In the genomic region with DNA sequence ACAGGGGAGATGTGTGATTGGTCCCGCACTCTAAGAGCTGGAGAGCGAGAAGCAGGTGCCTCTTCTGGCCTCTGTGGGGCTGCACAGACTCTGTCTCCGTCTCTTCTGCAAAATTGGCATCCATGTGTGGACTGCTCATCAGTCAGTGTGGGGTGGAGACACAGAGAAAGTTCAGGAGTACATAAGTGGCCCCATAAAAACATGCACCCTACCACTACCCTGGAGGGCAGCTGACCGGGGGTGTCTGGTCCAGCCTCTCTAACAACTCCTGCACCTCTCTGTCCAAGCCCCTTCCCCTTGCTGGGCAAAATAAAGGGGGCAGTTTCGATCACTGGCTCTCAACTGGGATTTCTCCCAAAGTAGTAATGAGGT, we compare ENCODE assay signal across 8 cellular contexts.
DNase-seq lines count a peak whose midpoint lies in the region; ATAC-seq, FAIRE-seq and TF ChIP-seq lines count a peak whose summit lies in the region.

No MANE protein-coding gene starts in this region.

- peak overlapping the region; percentile 27 for H3K4me3 ChIP-seq in CD8-positive, alpha-beta memory T cell (ENCODE audit: low read length)
- H3K4me3 ChIP-seq in GM12878: no peak overlapping the region

- H4K20me1 ChIP-seq in GM12878 (ENCODE audit: control insufficient read depth, insufficient read depth): no peaks in the 10 kb centered on the region

- peak overlapping the region; percentile 53 for H2AFZ ChIP-seq in GM12878 (ENCODE audit: control insufficient read depth, low read depth, low read length)

- ATAC-seq in HG03025 (IDR thresholded peaks at IDR 0.05; ENCODE audit: low FRiP score, unreplicated experiment): peak; percentile 11
- peak; percentile 34 for ATAC-seq in GM12878
- no peak for ATAC-seq in naive B cell (ENCODE audit: low read depth in 2 of 2)
- no peak for ATAC-seq in HG02763 (IDR thresholded peaks at IDR 0.05; ENCODE audit: unreplicated experiment)
- ATAC-seq in HG02610 (IDR thresholded peaks at IDR 0.05; ENCODE audit: unreplicated experiment): no peak

- RAD21 ChIA-PET in GM12878 (lab: Charles Lee; ENCODE audit: unreplicated experiment): no interaction called here

- no peaks in the 10 kb centered on the region for H3K9me3 Mint-ChIP-seq in CD8-positive, alpha-beta memory T cell
- H3K9me3 Mint-ChIP-seq in naive B cell: peaks cover 0 to 3% (median 0%) of the 10 kb centered on the region in 7 donors

- H3K9ac ChIP-seq in GM12878 (ENCODE audit: control insufficient read depth, insufficient read depth, low read length): no peak overlapping the region

- H3K36me3 ChIP-seq in CD8-positive, alpha-beta memory T cell (ENCODE audit: insufficient read depth, low read length): no peaks in the 10 kb centered on the region
- no peaks in the 10 kb centered on the region for H3K36me3 ChIP-seq in GM12878 (ENCODE audit: control insufficient read depth in 2 of 2, insufficient read depth in 2 of 2, low read length in 1 of 2)

- no peak overlapping the region for H3K27ac ChIP-seq in CD8-positive, alpha-beta memory T cell (ENCODE audit: low read depth, low read length)
- no peak overlapping the region for H3K27ac ChIP-seq in GM12878 (ENCODE audit: control insufficient read depth, insufficient read depth)

- BruUV-seq in GM12878 (replicated peaks; lab: Mats Ljungman, UMichigan): no TSS peak

- FAIRE-seq in GM12878 (lab: Jason Lieb, UNC): no peak

- no peaks in the 10 kb centered on the region for H3K9me3 ChIP-seq in CD8-positive, alpha-beta memory T cell (ENCODE audit: low read length)
- H3K9me3 ChIP-seq in GM12878 (replicated peaks; ENCODE audit: control insufficient read depth, insufficient read depth, low read length): no peaks in the 10 kb centered on the region

- no peak for TF ChIP-seq EP300 in GM12878 (IDR thresholded peaks at IDR 0.05; ENCODE audit: borderline replicate concordance in 1 of 2, control insufficient read depth in 1 of 2, low read depth in 2 of 2, low read length in 2 of 2)

- in situ Hi-C loops in GM12878 (cut with MboI): no loop called here

- H3K36me3 Mint-ChIP-seq in CD8-positive, alpha-beta memory T cell: no peaks in the 10 kb centered on the region
- H3K36me3 Mint-ChIP-seq in naive B cell: no peaks in the 10 kb centered on the region

- no peak for DNase-seq in CD8-positive, alpha-beta memory T cell
- DNase-seq in GM12878 (ENCODE audit: low read depth, low spot score) (no peak), naive B cell (no peak), superior temporal gyrus (ENCODE audit: extremely low spot score) (no peak)
- no peak for DNase-seq in stimulated activated naive CD4-positive, alpha-beta T cell treated with Interleukin-2 at 50 U/mL for 16 hours (lab: John Stamatoyannopoulos, UW)

- peaks cover 15 to 24% (median 22%) of the 10 kb centered on the region in 3 donors for H3K4me1 Mint-ChIP-seq in CD8-positive, alpha-beta memory T cell
- peaks cover 11 to 20% (median 12%) of the 10 kb centered on the region in 3 donors for H3K4me1 Mint-ChIP-seq in naive B cell

- 93% methylated on average over 5 of the region's 5 CpGs for WGBS in GM12878 (ENCODE audit: insufficient coverage, insufficient replicate concordance, low lambda C conversion rate, missing lambda C conversion rate)

- CTCF ChIA-PET in CD8-positive, alpha-beta memory T cell (lab: Charles Lee): no interaction called here
- CTCF ChIA-PET in GM12878 (lab: Yijun Ruan, JAX): interaction anchor here (1.3 kb wide), 1 partner anchor 34 kb away, joined by 5 read pairs; no protein-coding TSS in a partner anchor

- SMC1A ChIA-PET in GM12878 (lab: Charles Lee; ENCODE audit: uncharacterized antibody, unreplicated experiment): interaction anchor here (1.2 to 1.5 kb wide), 2 partner anchors 9 to 69 kb away, joined by 3 to 4 read pairs; no protein-coding TSS in a partner anchor

- peak overlapping the region; percentile 11 to 80 (median 55) for H3K4me3 Mint-ChIP-seq in CD8-positive, alpha-beta memory T cell
- peak overlapping the region in 7 of 8 donors; percentile 1 to 81 (median 70) for H3K4me3 Mint-ChIP-seq in naive B cell

- peak overlapping the region; percentile 52 for H3K4me2 ChIP-seq in GM12878 (ENCODE audit: control insufficient read depth, insufficient read depth)

- TF ChIP-seq RAD21 in GM12878 (IDR thresholded peaks at IDR 0.05; ENCODE audit: insufficient read depth, low read depth, low read length): no peak

- H3K79me2 ChIP-seq in GM12878 (ENCODE audit: control insufficient read depth, insufficient read depth, low read length): no peaks in the 10 kb centered on the region

- H3K27me3 ChIP-seq in CD8-positive, alpha-beta memory T cell (ENCODE audit: insufficient read depth, low read length, poor library complexity, severe bottlenecking): no peaks in the 10 kb centered on the region
- no peaks in the 10 kb centered on the region for H3K27me3 ChIP-seq in GM12878 (replicated peaks in 1 of 2; ENCODE audit: control insufficient read depth in 2 of 2, insufficient read depth in 2 of 2, low read length in 1 of 2)

- TF ChIP-seq POLR2A in GM12878 (IDR thresholded peaks at IDR 0.05; ENCODE audit: low read depth, low read length): no peak

- H3K27ac Mint-ChIP-seq in CD8-positive, alpha-beta memory T cell: peak overlapping the region; percentile 6 to 85 (median 72)
- H3K27ac Mint-ChIP-seq in naive B cell: peak overlapping the region in 4 of 6 donors; percentile 18 to 77 (median 31)

- POLR2A ChIA-PET in CD8-positive, alpha-beta memory T cell (lab: Charles Lee): interaction anchor here (1.1 kb wide), 1 partner anchor 77 kb away, joined by 3 read pairs; the partner anchor contains the start of gene TAMM41
- POLR2A ChIA-PET in GM12878 (lab: Charles Lee): no interaction called here

- no peak for TF ChIP-seq CTCF in GM12878 (IDR thresholded peaks at IDR 0.05 in 2 of 3, conservative IDR thresholded peaks at IDR 0.05 in 1 of 3; ENCODE audit: control insufficient read depth in 2 of 3, extremely low read depth in 1 of 3, insufficient read depth in 1 of 3, low read depth in 3 of 3, low read length in 3 of 3)

- intact Hi-C loops in GM12878 (cut with micrococcal nuclease; ENCODE audit: unreplicated experiment): no loop called here

- H3K4me1 ChIP-seq in CD8-positive, alpha-beta memory T cell (ENCODE audit: insufficient read depth, low read length): peaks cover 14% of the 10 kb centered on the region
- H3K4me1 ChIP-seq in GM12878 (ENCODE audit: control insufficient read depth, insufficient read depth, low read length): peaks cover 6% of the 10 kb centered on the region

- no peaks in the 10 kb centered on the region for H3K27me3 Mint-ChIP-seq in CD8-positive, alpha-beta memory T cell
- no peaks in the 10 kb centered on the region for H3K27me3 Mint-ChIP-seq in naive B cell

TF ChIP-seq in GM12878, 131 proteins besides CTCF, POLR2A, EP300 and RAD21:
- TF ChIP-seq CBX5 (IDR thresholded peaks at IDR 0.05; ENCODE audit: low read depth) (no peak), PAX8 (IDR thresholded peaks at IDR 0.05) (no peak), POU2F2 (IDR thresholded peaks at IDR 0.05; ENCODE audit: borderline replicate concordance, low read depth, low read length) (no peak), IRF5 (IDR thresholded peaks at IDR 0.05; ENCODE audit: borderline replicate concordance) (no peak), EZH2 (IDR thresholded peaks at IDR 0.05; ENCODE audit: borderline replicate concordance, control insufficient read depth, low read depth, low read length) (no peak), NR2C2 (IDR thresholded peaks at IDR 0.05; ENCODE audit: borderline replicate concordance, control insufficient read depth, insufficient read length, low read depth) (no peak), FOXK2 (IDR thresholded peaks at IDR 0.05) (no peak), SIN3A (IDR thresholded peaks at IDR 0.05; ENCODE audit: low read depth, low read length) (no peak)
- TF ChIP-seq, protein P1, sequence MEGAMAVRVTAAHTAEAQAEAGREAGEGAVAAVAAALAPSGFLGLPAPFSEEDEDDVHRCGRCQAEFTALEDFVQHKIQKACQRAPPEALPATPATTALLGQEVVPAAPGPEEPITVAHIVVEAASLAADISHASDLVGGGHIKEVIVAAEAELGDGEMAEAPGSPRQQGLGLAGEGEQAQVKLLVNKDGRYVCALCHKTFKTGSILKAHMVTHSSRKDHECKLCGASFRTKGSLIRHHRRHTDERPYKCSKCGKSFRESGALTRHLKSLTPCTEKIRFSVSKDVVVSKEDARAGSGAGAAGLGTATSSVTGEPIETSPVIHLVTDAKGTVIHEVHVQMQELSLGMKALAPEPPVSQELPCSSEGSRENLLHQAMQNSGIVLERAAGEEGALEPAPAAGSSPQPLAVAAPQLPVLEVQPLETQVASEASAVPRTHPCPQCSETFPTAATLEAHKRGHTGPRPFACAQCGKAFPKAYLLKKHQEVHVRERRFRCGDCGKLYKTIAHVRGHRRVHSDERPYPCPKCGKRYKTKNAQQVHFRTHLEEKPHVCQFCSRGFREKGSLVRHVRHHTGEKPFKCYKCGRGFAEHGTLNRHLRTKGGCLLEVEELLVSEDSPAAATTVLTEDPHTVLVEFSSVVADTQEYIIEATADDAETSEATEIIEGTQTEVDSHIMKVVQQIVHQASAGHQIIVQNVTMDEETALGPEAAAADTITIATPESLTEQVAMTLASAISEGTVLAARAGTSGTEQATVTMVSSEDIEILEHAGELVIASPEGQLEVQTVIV (IDR thresholded peaks at IDR 0.05; ENCODE audit: borderline replicate concordance, partially characterized antibody): no peak

Comparison
In these comparisons a context has a peak if more than half of its experiments do, and no peak if none do; other contexts are left out.
1. ATAC-seq: peak in HG03025 (single experiment) and GM12878 (single experiment); none in naive B cell (0 of 2), HG02763 (single experiment) and HG02610 (single experiment).